Comparison of ENCODE assay signal across 22 cellular contexts in genomic region chr7:155715406-155715805, GRCh38.
DNase-seq lines count a peak whose midpoint lies in the region; ATAC-seq and TF ChIP-seq lines count a peak whose summit lies in the region.
"Had no signal": no experiment of that assay in that cellular context is flagged by ENCODE, and none has a peak within 500 bp of the region (broad histone marks: within the 10 kb centered on the region; RNA-seq: fewer than 3 reads in every experiment).

No MANE protein-coding gene starts in this region.

- H3K27ac Mint-ChIP-seq in T-helper 17 cell: peak overlapping the region; percentile 29
- peak overlapping the region; percentile 82 for H3K27ac Mint-ChIP-seq in stimulated activated effector memory CD8-positive, alpha-beta T cell treated with anti-CD3 and anti-CD28 coated beads, Interleukin-12 subunit alpha, Interleukin-12 subunit beta, amount 100 ng/mL, for 72 hours
- H3K27ac Mint-ChIP-seq: HFFc6 had no signal

- no peaks in the 10 kb centered on the region for H3K9me3 Mint-ChIP-seq in stimulated activated effector memory CD8-positive, alpha-beta T cell treated with anti-CD3 and anti-CD28 coated beads, Interleukin-12 subunit alpha, Interleukin-12 subunit beta, amount 100 ng/mL, for 72 hours
- H3K9me3 Mint-ChIP-seq: CD8-positive, alpha-beta memory T cell; HFFc6; IgD-negative memory B cell had no signal

- ATAC-seq in left cardiac atrium: no peak
- no peak for ATAC-seq in T-helper 17 cell
- no peak for ATAC-seq in stimulated activated effector memory CD8-positive, alpha-beta T cell treated with anti-CD3 and anti-CD28 coated beads, Interleukin-12 subunit alpha, Interleukin-12 subunit beta, amount 100 ng/mL, for 72 hours
- ATAC-seq in GM18861 (IDR thresholded peaks at IDR 0.05; ENCODE audit: unreplicated experiment): no peak

- H3K4me1 ChIP-seq in cardiac muscle cell (ENCODE audit: low read depth): peaks cover 7% of the 10 kb centered on the region
- peaks cover 13 to 61% (median 53%) of the 10 kb centered on the region in 4 donors for H3K4me1 ChIP-seq in liver (ENCODE audit: control insufficient read depth in 4 of 4, insufficient read depth in 4 of 4, low read length in 3 of 4)
- H3K4me1 ChIP-seq: SJSA1 had no signal

- H3K4me3 Mint-ChIP-seq in T-helper 17 cell: no peak overlapping the region
- no peak overlapping the region for H3K4me3 Mint-ChIP-seq in stimulated activated effector memory CD8-positive, alpha-beta T cell treated with anti-CD3 and anti-CD28 coated beads, Interleukin-12 subunit alpha, Interleukin-12 subunit beta, amount 100 ng/mL, for 72 hours
- H3K4me3 Mint-ChIP-seq: CD8-positive, alpha-beta memory T cell; HFFc6 had no signal

- no peak for TF ChIP-seq CTCF in cardiac muscle cell (IDR thresholded peaks at IDR 0.05; ENCODE audit: low read depth, low read length)
- TF ChIP-seq CTCF in liver (IDR thresholded peaks at IDR 0.05; ENCODE audit: low read depth, low read length, missing input control): no peak

- TF ChIP-seq RAD21 in liver (IDR thresholded peaks at IDR 0.05): peak; percentile 63 to 69

- peak overlapping the region; percentile 43 for H3K27ac ChIP-seq in cardiac muscle cell
- H3K27ac ChIP-seq in liver (ENCODE audit: low read depth in 1 of 2, low read length in 2 of 2): peak overlapping the region; percentile 11 to 49
- H3K27ac ChIP-seq: C4-2B, SJSA1 had no signal

- no peak overlapping the region for H3K9ac ChIP-seq in liver (ENCODE audit: low read depth in 1 of 2, low read length in 2 of 2)

- DNase-seq in cardiac muscle cell (ENCODE audit: low read depth in 1 of 2, low spot score in 1 of 2): no peak
- no peak for DNase-seq in left cardiac atrium
- no peak for DNase-seq in T-helper 17 cell
- no peak for DNase-seq in stimulated activated effector memory CD8-positive, alpha-beta T cell treated with anti-CD3 and anti-CD28 coated beads, Interleukin-12 subunit alpha, Interleukin-12 subunit beta, amount 100 ng/mL, for 72 hours (ENCODE audit: low spot score in 2 of 2)
- DNase-seq in stimulated activated CD4-positive, alpha-beta T cell treated with anti-CD3 and anti-CD28 coated beads, Interleukin-2, amount 100 ng/mL, for 48 hours: no peak
- no peak for DNase-seq in NCI-H510A treated with DMSO at 0.1 percent for 48 hours (lab: John Stamatoyannopoulos, UW)
- DNase-seq: AML-193; Calu3; CD8-positive, alpha-beta memory T cell; DMS153; HFFc6; Karpas-422; MV-4-11; NCI-H1105 treated with DMSO at 0.1 percent for 48 hours; NCI-H2081; NCI-H2171; NCI-H526 had no signal

- no peaks in the 10 kb centered on the region for H3K27me3 Mint-ChIP-seq in T-helper 17 cell
- H3K27me3 Mint-ChIP-seq: IgD-negative memory B cell had no signal

- peaks cover 21% of the 10 kb centered on the region for H3K36me3 Mint-ChIP-seq in T-helper 17 cell (ENCODE audit: low read depth)
- H3K36me3 Mint-ChIP-seq in stimulated activated effector memory CD8-positive, alpha-beta T cell treated with anti-CD3 and anti-CD28 coated beads, Interleukin-12 subunit alpha, Interleukin-12 subunit beta, amount 100 ng/mL, for 72 hours: peaks cover 42% of the 10 kb centered on the region
- H3K36me3 Mint-ChIP-seq: IgD-negative memory B cell had no signal

- H3K27me3 ChIP-seq in cardiac muscle cell (no peaks in the 10 kb centered on the region), liver (ENCODE audit: control insufficient read depth in 4 of 4, insufficient read depth in 4 of 4, low read length in 3 of 4) (no peaks in the 10 kb centered on the region)
- H3K27me3 ChIP-seq: SJSA1 had no signal

- H3K9me3 ChIP-seq in cardiac muscle cell (ENCODE audit: low read depth) (no peaks in the 10 kb centered on the region), T-helper 17 cell (ENCODE audit: control insufficient read depth, low read length, poor library complexity, severe bottlenecking) (no peaks in the 10 kb centered on the region), liver (ENCODE audit: control insufficient read depth in 4 of 4, low read length in 3 of 4) (no peaks in the 10 kb centered on the region)
- H3K9me3 ChIP-seq: SJSA1 had no signal

- H3K4me3 ChIP-seq in cardiac muscle cell: no peak overlapping the region
- no peak overlapping the region for H3K4me3 ChIP-seq in liver (ENCODE audit: low read depth in 1 of 3, low read length in 3 of 3)
- H3K4me3 ChIP-seq: SJSA1 had no signal

- intact Hi-C loops in left cardiac atrium (cut with DNase I): no loop called here

- H3K4me1 Mint-ChIP-seq in T-helper 17 cell: peaks cover 44% of the 10 kb centered on the region
- peaks cover 35% of the 10 kb centered on the region for H3K4me1 Mint-ChIP-seq in stimulated activated effector memory CD8-positive, alpha-beta T cell treated with anti-CD3 and anti-CD28 coated beads, Interleukin-12 subunit alpha, Interleukin-12 subunit beta, amount 100 ng/mL, for 72 hours

- H3K36me3 ChIP-seq in cardiac muscle cell (peaks cover 32% of the 10 kb centered on the region), liver (ENCODE audit: control insufficient read depth in 4 of 4, insufficient read depth in 3 of 4, low read depth in 1 of 4, low read length in 3 of 4) (peaks cover 3 to 23% (median 18%) of the 10 kb centered on the region in 4 donors)

- WGBS in liver: 41% methylated on average over 4 of the region's 4 CpGs

TF ChIP-seq in liver, 16 proteins besides CTCF, POLR2A, EP300 and RAD21:
- TF ChIP-seq FOXA2 (IDR thresholded peaks at IDR 0.05) (peak; percentile 61), FOXA1 (IDR thresholded peaks at IDR 0.05) (peak; percentile 37), EGR1 (IDR thresholded peaks at IDR 0.05; ENCODE audit: low read depth in 2 of 2) (peak; percentile 33 to 78), GABPA (IDR thresholded peaks at IDR 0.05 in 1 of 2, conservative IDR thresholded peaks at IDR 0.05 in 1 of 2) (peak in 1 of 2 donors; percentile 38), NR2F2 (IDR thresholded peaks at IDR 0.05) (peak; percentile 97), YY1 (IDR thresholded peaks at IDR 0.05) (peak; percentile 86), HNF4A (conservative IDR thresholded peaks at IDR 0.05) (peak; percentile 94 to 96), RXRA (IDR thresholded peaks at IDR 0.05) (peak; percentile 100), JUND (IDR thresholded peaks at IDR 0.05) (peak; percentile 68 to 84), TAF1 (conservative IDR thresholded peaks at IDR 0.05) (peak; percentile 15), ZBTB33 (IDR thresholded peaks at IDR 0.05) (peak; percentile 92), MAX (IDR thresholded peaks at IDR 0.05) (peak; percentile 97), HNF4G (IDR thresholded peaks at IDR 0.05) (peak; percentile 83), SP1 (IDR thresholded peaks at IDR 0.05) (peak; percentile 98), REST (IDR thresholded peaks at IDR 0.05) (peak; percentile 52), ATF3 (IDR thresholded peaks at IDR 0.05) (peak; percentile 76)
